Comparison of ENCODE assay signal across 8 cellular contexts in genomic region chr16:17467923-17468540, GRCh38. TPM values are rescaled to one million over a fixed set of nuclear protein-coding genes. Genes with fewer than 3 reads are reported as not detected.
DNase-seq lines count a peak whose midpoint lies in the region; ATAC-seq, FAIRE-seq and TF ChIP-seq lines count a peak whose summit lies in the region.

No MANE protein-coding gene starts in this region.

- no peak overlapping the region for H2BK15ac ChIP-seq in IMR-90 (ENCODE audit: low read depth, low read length)

- H4K91ac ChIP-seq in IMR-90 (ENCODE audit: insufficient read depth, low read depth, low read length): no peak overlapping the region

- peaks cover 16% of the 10 kb centered on the region for H3K27me3 Mint-ChIP-seq in CD4-positive, CD25-positive, alpha-beta regulatory T cell

- CTCF ChIA-PET in IMR-90 (lab: Yijun Ruan, JAX) (interaction anchor here (0.6 to 2.0 kb wide), 19 partner anchors 9 to 606 kb away, joined by 3 to 11 read pairs (median 4); no protein-coding TSS in a partner anchor), mammary epithelial cell (lab: Charles Lee; ENCODE audit: low non-redundant PET) (interaction anchor here (0.6 to 0.7 kb wide), 3 partner anchors 143 to 875 kb away, joined by 3 to 19 read pairs (median 6); no protein-coding TSS in a partner anchor)

- FAIRE-seq in keratinocyte (lab: Jason Lieb, UNC) (peak; percentile 52), GM12891 (lab: Jason Lieb, UNC) (no peak)

- peaks cover 30% of the 10 kb centered on the region for H3K36me3 Mint-ChIP-seq in CD4-positive, CD25-positive, alpha-beta regulatory T cell

- peak in 2 of 3 donors; percentile 18 to 59 for DNase-seq in CD4-positive, CD25-positive, alpha-beta regulatory T cell
- peak; percentile 69 for DNase-seq in IMR-90
- no peak for DNase-seq in SK-N-MC (ENCODE audit: low read depth, low spot score)
- DNase-seq in mammary epithelial cell: peak; percentile 6
- no peak for DNase-seq in keratinocyte (ENCODE audit: low read depth, low spot score)
- peak; percentile 81 for DNase-seq in spleen
- no peak for DNase-seq in SW 1271 (lab: John Stamatoyannopoulos, UW)
- no peak for DNase-seq in GM12891 (ENCODE audit: insufficient read length, low spot score)

- no peaks in the 10 kb centered on the region for H3K9me3 Mint-ChIP-seq in CD4-positive, CD25-positive, alpha-beta regulatory T cell

- H3K79me2 ChIP-seq in mammary epithelial cell (ENCODE audit: insufficient read depth, low read length) (peaks cover 24% of the 10 kb centered on the region), keratinocyte (ENCODE audit: control insufficient read depth, insufficient read depth, low read length) (peaks cover 36% of the 10 kb centered on the region)

- no peak overlapping the region for H2AK9ac ChIP-seq in IMR-90 (replicated peaks; ENCODE audit: low read depth, low read length, poor library complexity)

- intact Hi-C loops in IMR-90 (cut with micrococcal nuclease): loop anchor here (1.0 to 10.0 kb wide), 8 partner anchors 71 to 876 kb away; no protein-coding TSS in a partner anchor
- intact Hi-C loops in mammary epithelial cell (cut with micrococcal nuclease): loop anchor here (1.0 to 10.0 kb wide), 5 partner anchors 190 to 873 kb away; no protein-coding TSS in a partner anchor
- intact Hi-C loops in spleen (cut with DNase I; ENCODE audit: low total_unique reads): no loop called here

- peak overlapping the region; percentile 68 to 98 (median 96) for H3K4me3 Mint-ChIP-seq in CD4-positive, CD25-positive, alpha-beta regulatory T cell

- TF ChIP-seq CTCF in IMR-90 (conservative IDR thresholded peaks at IDR 0.05; ENCODE audit: low read depth, low read length): peak; percentile 69
- TF ChIP-seq CTCF in mammary epithelial cell (conservative IDR thresholded peaks at IDR 0.05 in 1 of 2, IDR thresholded peaks at IDR 0.05 in 1 of 2; ENCODE audit: extremely low read depth in 1 of 2, insufficient read depth in 1 of 2, low read depth in 1 of 2, low read length in 2 of 2): peak; percentile 54 to 85
- TF ChIP-seq CTCF in keratinocyte (optimal IDR thresholded peaks at IDR 0.05 in 1 of 3, IDR thresholded peaks at IDR 0.05 in 1 of 3, conservative IDR thresholded peaks at IDR 0.05 in 1 of 3; ENCODE audit: extremely low read depth in 1 of 3, insufficient read depth in 2 of 3, low read length in 3 of 3): peak; percentile 68 to 77 (median 73)
- TF ChIP-seq CTCF in spleen (IDR thresholded peaks at IDR 0.05 in 8 of 11, conservative IDR thresholded peaks at IDR 0.05 in 3 of 11): peak; percentile 25 to 71 (median 62)

- H3K4ac ChIP-seq in IMR-90 (ENCODE audit: low read depth, low read length): no peak overlapping the region

- no peak overlapping the region for H2AK5ac ChIP-seq in IMR-90 (ENCODE audit: low read depth, low read length)

- no peak overlapping the region for H3K14ac ChIP-seq in IMR-90 (replicated peaks; ENCODE audit: low read depth, low read length)

- peaks cover 15 to 36% of the 10 kb centered on the region in 2 experiments; a peak in 3 of 4 replicates for H3K79me1 ChIP-seq in IMR-90 (ENCODE audit: low read depth in 1 of 2, low read length in 2 of 2)

- no peak overlapping the region for H2BK5ac ChIP-seq in IMR-90 (ENCODE audit: low read depth, low read length, poor library complexity, severe bottlenecking)

- H3K4me1 Mint-ChIP-seq in CD4-positive, CD25-positive, alpha-beta regulatory T cell: peaks cover 26 to 54% (median 48%) of the 10 kb centered on the region in 4 donors

- H3K4me1 ChIP-seq in CD4-positive, CD25-positive, alpha-beta regulatory T cell (ENCODE audit: control insufficient read depth, insufficient read depth, low read length, poor library complexity, severe bottlenecking): peaks cover 34% of the 10 kb centered on the region
- H3K4me1 ChIP-seq in IMR-90 (ENCODE audit: control insufficient read depth, insufficient read depth, low read length) (peaks cover 13% of the 10 kb centered on the region), mammary epithelial cell (ENCODE audit: insufficient read depth, low read length) (peaks cover 28% of the 10 kb centered on the region), keratinocyte (ENCODE audit: control insufficient read depth, extremely low read depth, insufficient read depth, low read length) (peaks cover 25% of the 10 kb centered on the region), spleen (peaks cover 25 to 83% (median 43%) of the 10 kb centered on the region in 6 donors)

- no peak overlapping the region for H3K9ac ChIP-seq in IMR-90 (ENCODE audit: low read depth, low read length)
- H3K9ac ChIP-seq in SK-N-MC (ENCODE audit: insufficient read length): no peak overlapping the region
- no peak overlapping the region for H3K9ac ChIP-seq in mammary epithelial cell (ENCODE audit: insufficient read depth, low read length)
- H3K9ac ChIP-seq in keratinocyte (ENCODE audit: control insufficient read depth, extremely low read depth, insufficient read depth, low read length): no peak overlapping the region

- TF ChIP-seq RAD21 in IMR-90 (IDR thresholded peaks at IDR 0.05; ENCODE audit: low read length): peak; percentile 74

- in situ Hi-C loops in IMR-90 (cut with MboI; ENCODE audit: low sequenced_read_pairs): loop anchor here (25.0 kb wide), 2 partner anchors 256 to 606 kb away; no protein-coding TSS in a partner anchor
- in situ Hi-C loops in mammary epithelial cell (cut with MboI; ENCODE audit: low sequenced_read_pairs in 2 of 2): no loop called here

- no peak for TF ChIP-seq POLR2A in IMR-90 (IDR thresholded peaks at IDR 0.05; ENCODE audit: low read depth, low read length)
- no peak for TF ChIP-seq POLR2A in spleen (IDR thresholded peaks at IDR 0.05)
- TF ChIP-seq POLR2A in GM12891 (IDR thresholded peaks at IDR 0.05; ENCODE audit: low read depth, low read length): no peak

- H3K27me3 ChIP-seq in CD4-positive, CD25-positive, alpha-beta regulatory T cell (ENCODE audit: control insufficient read depth, insufficient read depth, low read length): no peaks in the 10 kb centered on the region
- H3K27me3 ChIP-seq in IMR-90 (ENCODE audit: control insufficient read depth, insufficient read depth, low read length) (no peaks in the 10 kb centered on the region), mammary epithelial cell (ENCODE audit: insufficient read depth, low read length) (no peaks in the 10 kb centered on the region), keratinocyte (ENCODE audit: control insufficient read depth, extremely low read depth, insufficient read depth, low read length) (no peaks in the 10 kb centered on the region), spleen (replicated peaks in 1 of 7) (peaks cover 0 to 21% (median 0%) of the 10 kb centered on the region in 7 donors)

- BruUV-seq in IMR-90 (replicated peaks; lab: Mats Ljungman, UMichigan) (no TSS peak), mammary epithelial cell (replicated peaks; lab: Mats Ljungman, UMichigan) (TSS peak; percentile 12)

- H2AFZ ChIP-seq in IMR-90 (replicated peaks; ENCODE audit: low read length, poor library complexity) (no peak overlapping the region), mammary epithelial cell (ENCODE audit: low read depth, low read length) (no peak overlapping the region), keratinocyte (ENCODE audit: control insufficient read depth, low read length) (no peak overlapping the region)

- H3K4me2 ChIP-seq in IMR-90 (ENCODE audit: low read depth, low read length): no peak overlapping the region; the same call in 1 of the 2 replicates
- H3K4me2 ChIP-seq in mammary epithelial cell (ENCODE audit: insufficient read depth, low read depth, low read length): no peak overlapping the region
- H3K4me2 ChIP-seq in keratinocyte (ENCODE audit: control insufficient read depth, extremely low read depth, insufficient read depth, low read depth, low read length): no peak overlapping the region

- no peak overlapping the region for H3K23ac ChIP-seq in IMR-90 (ENCODE audit: low read depth, low read length)

- H4K8ac ChIP-seq in IMR-90 (ENCODE audit: low read depth in 2 of 2, low read length in 2 of 2): no peak overlapping the region

- H3K27ac ChIP-seq in CD4-positive, CD25-positive, alpha-beta regulatory T cell (ENCODE audit: insufficient read depth, low read length, poor library complexity, severe bottlenecking): no peak overlapping the region
- no peak overlapping the region for H3K27ac ChIP-seq in IMR-90 (ENCODE audit: insufficient read depth, low read length)
- H3K27ac ChIP-seq in SK-N-MC: no peak overlapping the region
- H3K27ac ChIP-seq in mammary epithelial cell (ENCODE audit: insufficient read depth, low read depth, low read length): no peak overlapping the region
- H3K27ac ChIP-seq in keratinocyte (ENCODE audit: control insufficient read depth, insufficient read depth, low read length): no peak overlapping the region
- no peak overlapping the region for H3K27ac ChIP-seq in spleen

- no peaks in the 10 kb centered on the region for H3K9me3 ChIP-seq in CD4-positive, CD25-positive, alpha-beta regulatory T cell (ENCODE audit: control insufficient read depth in 2 of 2, low read length in 2 of 2)
- H3K9me3 ChIP-seq in IMR-90 (ENCODE audit: control insufficient read depth, insufficient read depth, low read length): no peaks in the 10 kb centered on the region
- H3K9me3 ChIP-seq in SK-N-MC (ENCODE audit: low read depth, low read length): no peaks in the 10 kb centered on the region
- no peaks in the 10 kb centered on the region for H3K9me3 ChIP-seq in mammary epithelial cell (replicated peaks; ENCODE audit: insufficient read depth, low read length)
- no peaks in the 10 kb centered on the region for H3K9me3 ChIP-seq in keratinocyte (ENCODE audit: control insufficient read depth, low read depth, low read length)
- no peaks in the 10 kb centered on the region for H3K9me3 ChIP-seq in spleen

- peaks cover 2% of the 10 kb centered on the region for H3K36me3 ChIP-seq in CD4-positive, CD25-positive, alpha-beta regulatory T cell (ENCODE audit: control insufficient read depth, insufficient read depth, low read length)
- H3K36me3 ChIP-seq in IMR-90 (ENCODE audit: control insufficient read depth, insufficient read depth, low read length) (no peaks in the 10 kb centered on the region), SK-N-MC (ENCODE audit: insufficient read depth, low read length) (no peaks in the 10 kb centered on the region), mammary epithelial cell (ENCODE audit: insufficient read depth, low read length) (no peaks in the 10 kb centered on the region), keratinocyte (ENCODE audit: control insufficient read depth in 2 of 2, extremely low read depth in 1 of 2, insufficient read depth in 2 of 2, low read length in 2 of 2) (no peaks in the 10 kb centered on the region), spleen (no peaks in the 10 kb centered on the region)

- 33% methylated on average over 2 of the region's 6 CpGs; no CpG with 5 or more reads in 1 of the 2 experiments for WGBS in IMR-90 (ENCODE audit: extremely low coverage in 2 of 2, insufficient read length in 1 of 2), 2 experiments
- WGBS in mammary epithelial cell (ENCODE audit: low coverage, missing lambda C conversion rate): 27% methylated on average over 6 of the region's 6 CpGs
- 26 to 36% (median 32%) methylated on average over 6 of the region's 6 CpGs for WGBS in spleen, 5 donors

- peak overlapping the region; percentile 26 for H3K4me3 ChIP-seq in CD4-positive, CD25-positive, alpha-beta regulatory T cell (ENCODE audit: low read depth, low read length)
- H3K4me3 ChIP-seq in IMR-90 (ENCODE audit: insufficient read depth, low read depth, low read length) (no peak overlapping the region), SK-N-MC (peak overlapping the region; percentile 70), mammary epithelial cell (replicated peaks in 1 of 3; ENCODE audit: insufficient read depth in 1 of 3, low read depth in 2 of 3, low read length in 3 of 3) (no peak overlapping the region), keratinocyte (ENCODE audit: control insufficient read depth in 2 of 3, extremely low read depth in 1 of 3, insufficient read depth in 2 of 3, low read depth in 1 of 3, low read length in 3 of 3) (no peak overlapping the region), spleen (peak overlapping the region in 4 of 8 donors; percentile 69 to 86 (median 71))

- POLR2A ChIA-PET in IMR-90 (lab: Charles Lee; ENCODE audit: unreplicated experiment): no interaction called here

- H3K18ac ChIP-seq in IMR-90 (ENCODE audit: low read depth, low read length): no peak overlapping the region

- H2BK120ac ChIP-seq in IMR-90 (ENCODE audit: low read depth, low read length): no peak overlapping the region

- H4K5ac ChIP-seq in IMR-90 (ENCODE audit: low read depth, low read length): no peak overlapping the region

- dilution Hi-C loops in IMR-90 (cut with HindIII; ENCODE audit: low sequenced_read_pairs, unreplicated experiment) (no loop called here), mammary epithelial cell (cut with HindIII; ENCODE audit: low sequenced_read_pairs) (no loop called here), keratinocyte (cut with MboI; ENCODE audit: extremely low pct_ligation_motif_present, low sequenced_read_pairs) (no loop called here)

- peaks cover 5% of the 10 kb centered on the region for H3K9me1 ChIP-seq in IMR-90 (ENCODE audit: insufficient read depth, low read length)
- peaks cover 3% of the 10 kb centered on the region for H3K9me1 ChIP-seq in keratinocyte (ENCODE audit: control insufficient read depth, extremely low read depth, insufficient read depth, low read length)

- H4K20me1 ChIP-seq in IMR-90 (ENCODE audit: insufficient read depth, low read length): peaks cover 26% of the 10 kb centered on the region
- H4K20me1 ChIP-seq in mammary epithelial cell (ENCODE audit: insufficient read depth, low read length): no peaks in the 10 kb centered on the region
- no peaks in the 10 kb centered on the region for H4K20me1 ChIP-seq in keratinocyte (ENCODE audit: control insufficient read depth, extremely low read depth, insufficient read depth, low read length)

- peak overlapping the region in 2 of 3 donors; percentile 64 to 94 for H3K27ac Mint-ChIP-seq in CD4-positive, CD25-positive, alpha-beta regulatory T cell

- H2BK20ac ChIP-seq in IMR-90 (ENCODE audit: low read depth, low read length): no peak overlapping the region

- peak; percentile 26 to 41 for ATAC-seq in CD4-positive, CD25-positive, alpha-beta regulatory T cell (ENCODE audit: low read depth in 2 of 2)
- peak; percentile 27; the same call in 1 of the 2 replicates for ATAC-seq in IMR-90 (ENCODE audit: low read depth)

- no peak overlapping the region for H3K56ac ChIP-seq in IMR-90 (ENCODE audit: extremely low read depth, insufficient read depth, low read length)

RNA-seq across cellular contexts. Expression of gene XYLT1, which starts 2.7 kb away (rescaled TPM):
- total RNA-seq in CD4-positive, CD25-positive, alpha-beta regulatory T cell: 26.3 TPM
- 1 to 10 TPM in 3 of 4 donors, under 1 TPM in 1; 0.68 to 3.3 (median 2.7) TPM for polyA plus RNA-seq in CD4-positive, CD25-positive, alpha-beta regulatory T cell
- 11.1 and 12.7 TPM in 2 replicates for total RNA-seq in IMR-90 (2012; rRNA removed)
- 9.0 and 9.7 TPM in 2 replicates for polyA plus RNA-seq in IMR-90 (2012; rRNA removed)
- polyA plus RNA-seq in IMR-90 (2012; cell fraction: cytosol; rRNA removed): 4.3 and 4.9 TPM in 2 replicates
- polyA plus RNA-seq in IMR-90 (2012; cell fraction: nucleus; rRNA removed; ENCODE audit: low replicate concordance): 4.8 and 5.9 TPM in 2 replicates
- total RNA-seq in mammary epithelial cell: 10 to 100 TPM in 1 of 2 donors, 1 to 10 TPM in 1; 3.5 to 16.7 TPM
- polyA plus RNA-seq in mammary epithelial cell: 5.2 TPM
- polyA minus RNA-seq in mammary epithelial cell: 14.6 TPM
- 4.4 to 10.0 TPM (median 6.1 TPM) in 3 replicates for polyA plus RNA-seq in keratinocyte
- 2.4 TPM for polyA plus RNA-seq in keratinocyte (2011; ENCODE audit: low read depth)
- 2.8 and 3.2 TPM in 2 replicates for polyA plus RNA-seq in keratinocyte (2011; cell fraction: cytosol; rRNA removed)
- 13.9 and 14.2 TPM in 2 replicates for polyA plus RNA-seq in keratinocyte (2011; cell fraction: nucleus; rRNA removed)
- 4.9 and 8.9 TPM in 2 replicates for polyA plus RNA-seq in keratinocyte (2012; ENCODE audit: low replicate concordance)
- polyA minus RNA-seq in keratinocyte: 19.2 to 30.8 TPM (median 26.0 TPM) in 3 replicates
- 10.6 TPM for polyA minus RNA-seq in keratinocyte (2011; cell fraction: cytosol; rRNA and poly(A)+ RNA removed)
- polyA minus RNA-seq in keratinocyte (2011; cell fraction: nucleus; rRNA and poly(A)+ RNA removed): 26.4 and 32.7 TPM in 2 replicates
- total RNA-seq in spleen: 10 to 100 TPM; 17.2 to 40.7 (median 25.2) TPM
- polyA plus RNA-seq in spleen: 1 to 10 TPM; 2.1 to 3.2 (median 2.4) TPM
- polyA plus RNA-seq in GM12891 (2012; ENCODE audit: low read depth, missing spikeins): 5.8 TPM

Comparison
In these comparisons a context has a peak if more than half of its experiments do, and no peak if none do; other contexts are left out.
1. DNase-seq: peak in CD4-positive, CD25-positive, alpha-beta regulatory T cell (2 of 3), IMR-90 (single experiment), mammary epithelial cell (single experiment) and spleen (single experiment); none in SK-N-MC (single experiment), keratinocyte (single experiment), SW 1271 (0 of 2) and GM12891 (single experiment).
2. H3K4me3 ChIP-seq: peak in CD4-positive, CD25-positive, alpha-beta regulatory T cell (single experiment) and SK-N-MC (single experiment); none in IMR-90 (single experiment), mammary epithelial cell (0 of 3) and keratinocyte (0 of 3).
3. Peak in every context shown above with its lines, with median percentiles within 50 percentile points of each other: CTCF ChIP-seq.